8 cellular contexts compared by ENCODE assay signal in genomic region chr15:98177950-98178848, GRCh38.
DNase-seq lines count a peak whose midpoint lies in the region; ATAC-seq, FAIRE-seq and TF ChIP-seq lines count a peak whose summit lies in the region.

No MANE protein-coding gene starts in this region.

- no peaks in the 10 kb centered on the region for H3K79me1 ChIP-seq in mesenchymal stem cell (replicated peaks; ENCODE audit: low read length, poor library complexity, severe bottlenecking)

- TF ChIP-seq CTCF in GM23338 (conservative IDR thresholded peaks at IDR 0.05; ENCODE audit: low read depth in 2 of 2) = peak; percentile 86 to 98

- no peak overlapping the region for H4K8ac ChIP-seq in mesenchymal stem cell (ENCODE audit: low read length)

- H3K27ac ChIP-seq in GM23338 (ENCODE audit: low read depth) = no peak overlapping the region
- H3K27ac ChIP-seq in mesenchymal stem cell (ENCODE audit: low read length, poor library complexity, severe bottlenecking) = no peak overlapping the region

- FAIRE-seq in endometrium (lab: Jason Lieb, UNC) (peak; percentile 80), urothelium cell line (lab: Jason Lieb, UNC) (peak; percentile 27)

- H2BK12ac ChIP-seq in mesenchymal stem cell (ENCODE audit: low read length in 2 of 2) = no peak overlapping the region

- H2BK120ac ChIP-seq in mesenchymal stem cell (ENCODE audit: low read depth, low read length) = no peak overlapping the region

- H2AK5ac ChIP-seq in mesenchymal stem cell (ENCODE audit: low read length, severe bottlenecking) = no peak overlapping the region

- no peaks in the 10 kb centered on the region for H3K9me3 ChIP-seq in mesenchymal stem cell (ENCODE audit: control insufficient read depth, low read length)

- no peak overlapping the region for H3K14ac ChIP-seq in mesenchymal stem cell (ENCODE audit: low read length in 2 of 2)

- H3K4me1 Mint-ChIP-seq in GM23338 = peaks cover 14% of the 10 kb centered on the region; the same call in 2 of the 3 replicates

- DNase-seq in ELR (ENCODE audit: low read depth) = peak; percentile 81
- peak; percentile 80 for DNase-seq in GM23338 (ENCODE audit: low spot score)
- DNase-seq in NCI-H1048 (lab: John Stamatoyannopoulos, UW) = peak; percentile 42
- DNase-seq in T1000 (lab: John Stamatoyannopoulos, UW) = peak; percentile 32
- peak; percentile 52 for DNase-seq in mesenchymal stem cell
- DNase-seq in urothelium cell line (ENCODE audit: low spot score) = peak; percentile 84

- peaks cover 16% of the 10 kb centered on the region for H3K4me1 ChIP-seq in GM23338 (ENCODE audit: insufficient read depth)
- no peaks in the 10 kb centered on the region for H3K4me1 ChIP-seq in mesenchymal stem cell (ENCODE audit: control insufficient read depth, insufficient read depth, low read depth, low read length)

- H3F3A ChIP-seq in GM23338 (replicated peaks; ENCODE audit: low read depth) = no peaks in the 10 kb centered on the region

- H3K4me2 ChIP-seq in GM23338 (no peak overlapping the region), mesenchymal stem cell (ENCODE audit: low read length, poor library complexity, severe bottlenecking) (no peak overlapping the region)

- ATAC-seq in GM23338 = peak; percentile 97
- ATAC-seq in HG03135 (IDR thresholded peaks at IDR 0.05; ENCODE audit: unreplicated experiment) = no peak

- no peaks in the 10 kb centered on the region for H3K79me2 ChIP-seq in GM23338 (replicated peaks; ENCODE audit: insufficient read depth)

- no peaks in the 10 kb centered on the region for H3K9me2 ChIP-seq in GM23338 (ENCODE audit: insufficient read depth)

- no peaks in the 10 kb centered on the region for H3K36me3 ChIP-seq in GM23338 (ENCODE audit: insufficient read depth)
- no peaks in the 10 kb centered on the region for H3K36me3 ChIP-seq in mesenchymal stem cell (ENCODE audit: control insufficient read depth in 1 of 2, insufficient read depth in 2 of 2, low read depth in 1 of 2, low read length in 2 of 2)

- no peak overlapping the region for H2BK5ac ChIP-seq in mesenchymal stem cell (ENCODE audit: low read depth, low read length, poor library complexity, severe bottlenecking)

- H3K4me3 Mint-ChIP-seq in GM23338 = no peak overlapping the region

- H4K91ac ChIP-seq in mesenchymal stem cell (ENCODE audit: low read length) = no peak overlapping the region

- H3K23ac ChIP-seq in mesenchymal stem cell (ENCODE audit: low read length in 2 of 2) = no peak overlapping the region

- no peaks in the 10 kb centered on the region for H4K20me1 ChIP-seq in GM23338 (replicated peaks; ENCODE audit: insufficient read depth)

- no peak overlapping the region for H2AFZ ChIP-seq in GM23338
- no peak overlapping the region for H2AFZ ChIP-seq in mesenchymal stem cell (ENCODE audit: low read depth, low read length)

- no peak overlapping the region for H3K18ac ChIP-seq in mesenchymal stem cell (ENCODE audit: low read depth in 1 of 2, low read length in 2 of 2)

- H3K27ac Mint-ChIP-seq in GM23338 = no peak overlapping the region

- no peaks in the 10 kb centered on the region for H3K36me3 Mint-ChIP-seq in GM23338 (ENCODE audit: low read depth)

- H3K27me3 Mint-ChIP-seq in GM23338 (ENCODE audit: insufficient read depth, low read depth, poor library complexity) = peaks cover 2% of the 10 kb centered on the region

- H3K27me3 ChIP-seq in GM23338 (ENCODE audit: insufficient read depth) (no peaks in the 10 kb centered on the region), mesenchymal stem cell (ENCODE audit: control insufficient read depth in 1 of 2, insufficient read depth in 1 of 2, low read length in 2 of 2) (peaks cover 0 to 21% of the 10 kb centered on the region in 2 experiments)

- no peaks in the 10 kb centered on the region for H3K9me3 Mint-ChIP-seq in GM23338

- H2BK15ac ChIP-seq in mesenchymal stem cell (ENCODE audit: low read depth, poor library complexity, severe bottlenecking) = no peak overlapping the region

- H3K4ac ChIP-seq in mesenchymal stem cell (ENCODE audit: low read depth in 1 of 2, low read length in 2 of 2) = no peak overlapping the region

- H3K9ac ChIP-seq in mesenchymal stem cell (ENCODE audit: low read length) = no peak overlapping the region

- H3K4me3 ChIP-seq in GM23338 (no peak overlapping the region), mesenchymal stem cell (ENCODE audit: insufficient read depth in 1 of 2, low read depth in 1 of 2, low read length in 2 of 2) (no peak overlapping the region)

- WGBS in mesenchymal stem cell = 21% methylated on average over 12 of the region's 13 CpGs

TF ChIP-seq in GM23338, 12 proteins besides CTCF, POLR2A, EP300 and RAD21 (continues in another document):
- TF ChIP-seq EZH2phosphoT487 (IDR thresholded peaks at IDR 0.05; ENCODE audit: unreplicated experiment) (no peak), NANOG (IDR thresholded peaks at IDR 0.05; ENCODE audit: borderline replicate concordance) (no peak), STAT1 (IDR thresholded peaks at IDR 0.05; ENCODE audit: unreplicated experiment) (no peak), ZNF331 (CRISPR knock-in tag; IDR thresholded peaks at IDR 0.05; ENCODE audit: low read depth) (no peak), ETS1 (IDR thresholded peaks at IDR 0.05) (no peak), CREB1 (CRISPR knock-in tag; IDR thresholded peaks at IDR 0.05; ENCODE audit: low read depth) (no peak), ZNF114 (CRISPR knock-in tag; IDR thresholded peaks at IDR 0.05) (no peak), POLR2AphosphoS5 (IDR thresholded peaks at IDR 0.05; ENCODE audit: low read depth) (no peak), ZNF462 (CRISPR knock-in tag; IDR thresholded peaks at IDR 0.05) (no peak)

Comparison
In these comparisons a context has a peak if more than half of its experiments do, and no peak if none do; other contexts are left out.
1. DNase-seq: peak in every context shown above with its lines; median percentile 84 in urothelium cell line; 81 in ELR; 80 in GM23338; 52 in mesenchymal stem cell; 42 in NCI-H1048; 32 in T1000.